8 cellular contexts compared by ENCODE assay signal in genomic region chr5:140244525-140245025, GRCh38. TPM values are rescaled to one million over a fixed set of nuclear protein-coding genes. Genes with fewer than 3 reads are reported as not detected.
DNase-seq lines count a peak whose midpoint lies in the region; ATAC-seq and TF ChIP-seq lines count a peak whose summit lies in the region.

No MANE protein-coding gene starts in this region.

- H3K27ac Mint-ChIP-seq in activated CD4-positive, alpha-beta T cell treated with anti-CD3 and anti-CD28 coated beads, Interleukin-2, amount 10 ng/mL, durations not matched to agents 24 days and 14 days = peak overlapping the region; percentile 62
- peak overlapping the region; percentile 47 for H3K27ac Mint-ChIP-seq in chondrocyte (ENCODE audit: unreplicated experiment)

- TF ChIP-seq CTCF in GM12875 (IDR thresholded peaks at IDR 0.05; ENCODE audit: borderline replicate concordance, insufficient read depth, low read depth, low read length) (peak; percentile 80), chondrocyte (IDR thresholded peaks at IDR 0.05) (peak; percentile 94), liver (IDR thresholded peaks at IDR 0.05; ENCODE audit: low read depth, low read length, missing input control) (peak; percentile 81)

- H3K9me3 ChIP-seq in liver (ENCODE audit: control insufficient read depth in 4 of 4, low read length in 3 of 4) = no peaks in the 10 kb centered on the region

- peaks cover 0 to 13% (median 3%) of the 10 kb centered on the region in 4 donors for H3K36me3 ChIP-seq in liver (ENCODE audit: control insufficient read depth in 4 of 4, insufficient read depth in 3 of 4, low read depth in 1 of 4, low read length in 3 of 4)

- no peak overlapping the region for H3K27ac ChIP-seq in liver (ENCODE audit: low read depth in 1 of 2, low read length in 2 of 2)

- DNase-seq in NCI-H510A (lab: John Stamatoyannopoulos, UW) = peak; percentile 68
- peak; percentile 95 for DNase-seq in activated CD4-positive, alpha-beta T cell treated with anti-CD3 and anti-CD28 coated beads, Interleukin-2, amount 10 ng/mL, durations not matched to agents 24 days and 14 days
- peak; percentile 96 for DNase-seq in chondrocyte (ENCODE audit: low spot score)
- peak; percentile 84 for DNase-seq in stimulated activated CD4-positive, alpha-beta T cell treated with anti-CD3 and anti-CD28 coated beads, Interleukin-4, amount 100 ng/mL, for 24 hours

- peaks cover 12% of the 10 kb centered on the region for H3K36me3 Mint-ChIP-seq in activated CD4-positive, alpha-beta T cell treated with anti-CD3 and anti-CD28 coated beads, Interleukin-2, amount 10 ng/mL, durations not matched to agents 24 days and 14 days (ENCODE audit: low read depth)
- H3K36me3 Mint-ChIP-seq in chondrocyte (ENCODE audit: low read depth) = no peaks in the 10 kb centered on the region

- intact Hi-C loops in activated CD4-positive, alpha-beta T cell treated with anti-CD3 and anti-CD28 coated beads, Interleukin-2, amount 10 ng/mL, durations not matched to agents 24 days and 14 days (cut with micrococcal nuclease) = loop anchor here (1.0 to 5.0 kb wide), 4 partner anchors 107 to 483 kb away; partner anchors contain the start of gene TMCO6

- peaks cover 4 to 19% (median 17%) of the 10 kb centered on the region in 4 donors for H3K4me1 ChIP-seq in liver (ENCODE audit: control insufficient read depth in 4 of 4, insufficient read depth in 4 of 4, low read length in 3 of 4)

- no peaks in the 10 kb centered on the region for H3K9me3 Mint-ChIP-seq in activated CD4-positive, alpha-beta T cell treated with anti-CD3 and anti-CD28 coated beads, Interleukin-2, amount 10 ng/mL, durations not matched to agents 24 days and 14 days
- H3K9me3 Mint-ChIP-seq in chondrocyte (ENCODE audit: low read depth) = no peaks in the 10 kb centered on the region

- H3K4me1 Mint-ChIP-seq in activated CD4-positive, alpha-beta T cell treated with anti-CD3 and anti-CD28 coated beads, Interleukin-2, amount 10 ng/mL, durations not matched to agents 24 days and 14 days = peaks cover 38% of the 10 kb centered on the region
- peaks cover 51% of the 10 kb centered on the region for H3K4me1 Mint-ChIP-seq in chondrocyte (ENCODE audit: low read depth)

- peak overlapping the region; percentile 25 for H3K4me3 Mint-ChIP-seq in activated CD4-positive, alpha-beta T cell treated with anti-CD3 and anti-CD28 coated beads, Interleukin-2, amount 10 ng/mL, durations not matched to agents 24 days and 14 days
- H3K4me3 Mint-ChIP-seq in chondrocyte (ENCODE audit: unreplicated experiment) = no peak overlapping the region

- no peaks in the 10 kb centered on the region for H3K27me3 Mint-ChIP-seq in activated CD4-positive, alpha-beta T cell treated with anti-CD3 and anti-CD28 coated beads, Interleukin-2, amount 10 ng/mL, durations not matched to agents 24 days and 14 days
- no peaks in the 10 kb centered on the region for H3K27me3 Mint-ChIP-seq in chondrocyte (ENCODE audit: low read depth)

- H3K9ac ChIP-seq in liver (ENCODE audit: low read depth in 1 of 2, low read length in 2 of 2) = no peak overlapping the region

- peak; percentile 64 for ATAC-seq in HG03045 (IDR thresholded peaks at IDR 0.05; ENCODE audit: unreplicated experiment)
- no peak for ATAC-seq in HG03520 (IDR thresholded peaks at IDR 0.05; ENCODE audit: unreplicated experiment)

- H3K4me3 ChIP-seq in GM12875 (ENCODE audit: low read depth, low read length) (no peak overlapping the region), liver (ENCODE audit: low read depth in 1 of 3, low read length in 3 of 3) (no peak overlapping the region)

- no peaks in the 10 kb centered on the region for H3K27me3 ChIP-seq in liver (ENCODE audit: control insufficient read depth in 4 of 4, insufficient read depth in 4 of 4, low read length in 3 of 4)

- 17% methylated on average over 14 of the region's 14 CpGs for WGBS in liver

- TF ChIP-seq RAD21 in liver (IDR thresholded peaks at IDR 0.05) = peak; percentile 93 to 97

TF ChIP-seq in liver, 16 proteins besides CTCF, POLR2A, EP300 and RAD21:
- no peak for TF ChIP-seq HNF4A (conservative IDR thresholded peaks at IDR 0.05)

RNA-seq across cellular contexts. Expression of gene PFDN1, which starts 58.3 kb away (rescaled TPM):
- total RNA-seq in activated CD4-positive, alpha-beta T cell treated with anti-CD3 and anti-CD28 coated beads, Interleukin-2, amount 10 ng/mL, durations not matched to agents 24 days and 14 days = 51.5 and 57.9 TPM in 2 replicates
- 44.5 to 50.5 TPM (median 49.0 TPM) in 3 replicates for total RNA-seq in chondrocyte
- 10 to 100 TPM; 14.0 to 21.8 TPM for total RNA-seq in liver
- polyA plus RNA-seq in liver = 10 to 100 TPM; 19.6 to 30.8 TPM
